In the genomic region with DNA sequence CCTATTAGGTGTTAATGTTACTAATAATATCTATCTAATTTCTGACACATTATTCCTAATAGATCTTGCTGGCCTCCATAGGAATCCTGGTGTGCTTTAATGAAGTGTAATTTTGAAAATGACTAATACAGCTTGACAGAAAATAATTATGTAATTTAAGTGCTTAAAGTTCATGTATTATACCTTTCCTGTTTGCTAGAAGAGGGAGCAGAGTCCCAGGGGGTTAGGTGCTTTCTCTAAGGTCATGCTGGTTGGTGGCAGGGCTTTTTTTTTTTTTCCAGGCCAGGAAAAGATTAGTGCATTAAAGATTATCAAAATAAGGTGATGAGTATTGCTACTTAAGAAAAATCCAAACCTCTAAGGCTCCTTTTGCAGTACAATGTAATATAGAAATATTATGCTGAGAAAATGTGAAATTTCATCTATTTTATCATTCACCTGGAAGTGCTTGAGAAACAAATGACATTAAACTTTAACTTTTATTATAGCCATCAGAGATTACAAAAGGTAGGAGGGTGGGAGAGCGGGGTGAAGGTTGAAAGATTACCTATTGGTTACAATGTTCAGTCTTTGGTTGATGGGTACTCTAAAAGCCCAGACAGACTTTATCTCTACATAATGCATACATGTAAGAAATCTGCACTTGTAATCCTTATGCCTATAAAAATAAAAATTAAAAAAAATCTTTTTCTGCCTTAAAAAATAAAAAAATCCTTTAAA, we compare ENCODE assay signal across 24 cellular contexts.
DNase-seq lines count a peak whose midpoint lies in the region; ATAC-seq, FAIRE-seq and TF ChIP-seq lines count a peak whose summit lies in the region.
"Had no signal": no experiment of that assay in that cellular context is flagged by ENCODE, and none has a peak within 500 bp of the region (broad histone marks: within the 10 kb centered on the region; RNA-seq: fewer than 3 reads in every experiment).

No MANE protein-coding gene starts in this region.

- H3K4me2 ChIP-seq in SU-DHL-6 (ENCODE audit: low read depth, low read length, poor library complexity, severe bottlenecking): peak overlapping the region; percentile 100

- no peaks in the 10 kb centered on the region for H3K79me2 ChIP-seq in SU-DHL-6 (ENCODE audit: insufficient read depth, low read length)

- no peak for TF ChIP-seq CTCF in activated CD8-positive, alpha-beta T cell treated with anti-CD3 and anti-CD28 coated beads for 36 hours (IDR thresholded peaks at IDR 0.05)
- TF ChIP-seq CTCF in SU-DHL-6 (IDR thresholded peaks at IDR 0.05; ENCODE audit: insufficient read depth, low read length, poor library complexity, severe bottlenecking): no peak
- TF ChIP-seq CTCF in right lobe of liver (IDR thresholded peaks at IDR 0.05): no peak

- H4K20me1 ChIP-seq in SU-DHL-6 (ENCODE audit: low read depth, low read length): no peaks in the 10 kb centered on the region

- ATAC-seq in activated CD8-positive, alpha-beta T cell treated with anti-CD3 and anti-CD28 coated beads for 36 hours: no peak
- ATAC-seq in activated CD8-positive, alpha-beta T cell treated with anti-CD3 and anti-CD28 coated beads, Interleukin-2, amount 10 ng/mL, durations not matched to agents 7 days and 5 days: no peak
- ATAC-seq in right lobe of liver: peak; percentile 54 to 72 (median 56)
- no peak for ATAC-seq in naive thymus-derived CD4-positive, alpha-beta T cell
- no peak for ATAC-seq in Right ventricle myocardium superior (ENCODE audit: poor library complexity)
- ATAC-seq: GM12878, SK-N-SH treated with all-trans-retinoic acid at 6 μM for 48 hours had no signal

- no peaks in the 10 kb centered on the region for H3K9me3 Mint-ChIP-seq in activated CD8-positive, alpha-beta T cell treated with anti-CD3 and anti-CD28 coated beads for 36 hours
- no peaks in the 10 kb centered on the region for H3K9me3 Mint-ChIP-seq in activated CD8-positive, alpha-beta T cell treated with anti-CD3 and anti-CD28 coated beads, Interleukin-2, amount 10 ng/mL, durations not matched to agents 7 days and 5 days (ENCODE audit: insufficient read depth)
- no peaks in the 10 kb centered on the region for H3K9me3 Mint-ChIP-seq in naive thymus-derived CD4-positive, alpha-beta T cell

- H3K27ac ChIP-seq in SU-DHL-6 (ENCODE audit: low read depth, low read length) (peak overlapping the region; percentile 99), right lobe of liver (peak overlapping the region in 1 of 3 donors; percentile 58)
- H3K27ac ChIP-seq in naive thymus-derived CD4-positive, alpha-beta T cell (ENCODE audit: low read depth, low read length): no peak overlapping the region
- H3K27ac ChIP-seq: HL-60, SJCRH30 had no signal

- H3K4me3 Mint-ChIP-seq in activated CD8-positive, alpha-beta T cell treated with anti-CD3 and anti-CD28 coated beads for 36 hours: no peak overlapping the region
- no peak overlapping the region for H3K4me3 Mint-ChIP-seq in activated CD8-positive, alpha-beta T cell treated with anti-CD3 and anti-CD28 coated beads, Interleukin-2, amount 10 ng/mL, durations not matched to agents 7 days and 5 days
- no peak overlapping the region for H3K4me3 Mint-ChIP-seq in naive thymus-derived CD4-positive, alpha-beta T cell

- H3K9me3 ChIP-seq in SU-DHL-6 (ENCODE audit: insufficient read depth, low read length) (no peaks in the 10 kb centered on the region), right lobe of liver (no peaks in the 10 kb centered on the region)
- H3K9me3 ChIP-seq in naive thymus-derived CD4-positive, alpha-beta T cell (ENCODE audit: control insufficient read depth in 2 of 3, low read length in 3 of 3): no peaks in the 10 kb centered on the region
- H3K9me3 ChIP-seq: SJCRH30 had no signal

- peaks cover 0 to 43% (median 5%) of the 10 kb centered on the region in 4 donors for H3K4me1 ChIP-seq in right lobe of liver
- H3K4me1 ChIP-seq in naive thymus-derived CD4-positive, alpha-beta T cell (ENCODE audit: control insufficient read depth in 2 of 2, insufficient read depth in 2 of 2, low read length in 2 of 2): no peaks in the 10 kb centered on the region
- H3K4me1 ChIP-seq: SJCRH30 had no signal

- peaks cover 67% of the 10 kb centered on the region for H3F3A ChIP-seq in SU-DHL-6 (ENCODE audit: insufficient read depth)

- no peaks in the 10 kb centered on the region for H3K36me3 Mint-ChIP-seq in activated CD8-positive, alpha-beta T cell treated with anti-CD3 and anti-CD28 coated beads for 36 hours (ENCODE audit: low read depth)
- no peaks in the 10 kb centered on the region for H3K36me3 Mint-ChIP-seq in activated CD8-positive, alpha-beta T cell treated with anti-CD3 and anti-CD28 coated beads, Interleukin-2, amount 10 ng/mL, durations not matched to agents 7 days and 5 days (ENCODE audit: low read depth)
- peaks cover 0 to 20% (median 0%) of the 10 kb centered on the region in 5 donors for H3K36me3 Mint-ChIP-seq in naive thymus-derived CD4-positive, alpha-beta T cell

- WGBS in right lobe of liver (ENCODE audit: insufficient coverage, low coverage, low lambda C conversion rate, missing lambda C conversion rate): 64% methylated on average over 1 of the region's 1 CpG

- H2AFZ ChIP-seq in SU-DHL-6 (ENCODE audit: low read depth, low read length, severe bottlenecking): no peak overlapping the region

- H3K36me3 ChIP-seq in SU-DHL-6 (ENCODE audit: low read length): no peaks in the 10 kb centered on the region
- no peaks in the 10 kb centered on the region for H3K36me3 ChIP-seq in right lobe of liver
- H3K36me3 ChIP-seq in naive thymus-derived CD4-positive, alpha-beta T cell (ENCODE audit: control insufficient read depth in 2 of 3, insufficient read depth in 3 of 3, low read length in 3 of 3): peaks cover 0 to 5% (median 0%) of the 10 kb centered on the region in 3 experiments
- H3K36me3 ChIP-seq: SJCRH30 had no signal

- H3K4me3 ChIP-seq in SU-DHL-6 (ENCODE audit: insufficient read depth, low read length, poor library complexity, severe bottlenecking) (no peak overlapping the region), right lobe of liver (no peak overlapping the region)
- H3K4me3 ChIP-seq in naive thymus-derived CD4-positive, alpha-beta T cell (ENCODE audit: low read length): no peak overlapping the region
- H3K4me3 ChIP-seq: GM12878, SJCRH30 had no signal

- no peaks in the 10 kb centered on the region for H3K27me3 Mint-ChIP-seq in activated CD8-positive, alpha-beta T cell treated with anti-CD3 and anti-CD28 coated beads for 36 hours
- H3K27me3 Mint-ChIP-seq in activated CD8-positive, alpha-beta T cell treated with anti-CD3 and anti-CD28 coated beads, Interleukin-2, amount 10 ng/mL, durations not matched to agents 7 days and 5 days (ENCODE audit: low read depth): no peaks in the 10 kb centered on the region
- no peaks in the 10 kb centered on the region for H3K27me3 Mint-ChIP-seq in naive thymus-derived CD4-positive, alpha-beta T cell

- H3K27me3 ChIP-seq in SU-DHL-6 (ENCODE audit: low read length): no peaks in the 10 kb centered on the region
- H3K27me3 ChIP-seq in right lobe of liver: no peaks in the 10 kb centered on the region
- no peaks in the 10 kb centered on the region for H3K27me3 ChIP-seq in naive thymus-derived CD4-positive, alpha-beta T cell (ENCODE audit: control insufficient read depth in 2 of 2, insufficient read depth in 2 of 2, low read length in 2 of 2)
- H3K27me3 ChIP-seq: SJCRH30 had no signal

- H3K9ac ChIP-seq in SU-DHL-6 (ENCODE audit: low read length): peak overlapping the region; percentile 47

- intact Hi-C loops in activated CD8-positive, alpha-beta T cell treated with anti-CD3 and anti-CD28 coated beads for 36 hours (cut with micrococcal nuclease): no loop called here
- intact Hi-C loops in right lobe of liver (cut with DNase I): no loop called here
- intact Hi-C loops in naive thymus-derived CD4-positive, alpha-beta T cell (cut with micrococcal nuclease): no loop called here
- intact Hi-C loops in Right ventricle myocardium superior (cut with DNase I): no loop called here

- H3K27ac Mint-ChIP-seq in activated CD8-positive, alpha-beta T cell treated with anti-CD3 and anti-CD28 coated beads for 36 hours: peak overlapping the region; percentile 34
- no peak overlapping the region for H3K27ac Mint-ChIP-seq in activated CD8-positive, alpha-beta T cell treated with anti-CD3 and anti-CD28 coated beads, Interleukin-2, amount 10 ng/mL, durations not matched to agents 7 days and 5 days
- peak overlapping the region in 1 of 9 donors; percentile 51 for H3K27ac Mint-ChIP-seq in naive thymus-derived CD4-positive, alpha-beta T cell

- DNase-seq in activated CD8-positive, alpha-beta T cell treated with anti-CD3 and anti-CD28 coated beads for 36 hours: no peak
- no peak for DNase-seq in activated CD8-positive, alpha-beta T cell treated with anti-CD3 and anti-CD28 coated beads, Interleukin-2, amount 10 ng/mL, durations not matched to agents 7 days and 5 days
- DNase-seq in right lobe of liver (no peak), Right ventricle myocardium superior (no peak), germinal center (ENCODE audit: low spot score) (no peak), H54 (ENCODE audit: insufficient read length, low spot score) (no peak)
- DNase-seq in naive thymus-derived CD4-positive, alpha-beta T cell: no peak
- DNase-seq: 8988T, ACHN, EL, GDM1, NCI-H1092 treated with DMSO at 0.1 percent for 48 hours, NCI-H1436, NCI-H187 treated with DMSO at 0.1 percent for 48 hours, NCI-H2171 treated with DMSO at 0.1 percent for 48 hours, NCI-H345, NCI-H524, NCI-H774, SJCRH30 had no signal

- TF ChIP-seq POLR2A in right lobe of liver (IDR thresholded peaks at IDR 0.05) (no peak), H54 (IDR thresholded peaks at IDR 0.05; ENCODE audit: low read depth, low read length) (no peak)

- POLR2A ChIA-PET in activated CD8-positive, alpha-beta T cell treated with anti-CD3 and anti-CD28 coated beads for 36 hours (lab: Charles Lee): no interaction called here
- POLR2A ChIA-PET in activated CD8-positive, alpha-beta T cell treated with anti-CD3 and anti-CD28 coated beads, Interleukin-2, amount 10 ng/mL, durations not matched to agents 7 days and 5 days (lab: Charles Lee): no interaction called here
- POLR2A ChIA-PET in naive thymus-derived CD4-positive, alpha-beta T cell (lab: Charles Lee): no interaction called here

- no peaks in the 10 kb centered on the region for H3K4me1 Mint-ChIP-seq in activated CD8-positive, alpha-beta T cell treated with anti-CD3 and anti-CD28 coated beads for 36 hours (ENCODE audit: low read depth)
- no peaks in the 10 kb centered on the region for H3K4me1 Mint-ChIP-seq in activated CD8-positive, alpha-beta T cell treated with anti-CD3 and anti-CD28 coated beads, Interleukin-2, amount 10 ng/mL, durations not matched to agents 7 days and 5 days (ENCODE audit: low read depth)
- H3K4me1 Mint-ChIP-seq in naive thymus-derived CD4-positive, alpha-beta T cell: no peaks in the 10 kb centered on the region

- FAIRE-seq in H54 (lab: Jason Lieb, UNC): no peak
- FAIRE-seq: GM12878, RCC 7860 had no signal

- CTCF ChIA-PET in activated CD8-positive, alpha-beta T cell treated with anti-CD3 and anti-CD28 coated beads for 36 hours (lab: Charles Lee): interaction anchor here (1.1 kb wide), 1 partner anchor 11 kb away, joined by 3 read pairs; no protein-coding TSS in a partner anchor
- CTCF ChIA-PET in activated CD8-positive, alpha-beta T cell treated with anti-CD3 and anti-CD28 coated beads, Interleukin-2, amount 10 ng/mL, durations not matched to agents 7 days and 5 days (lab: Charles Lee): no interaction called here
- CTCF ChIA-PET in naive thymus-derived CD4-positive, alpha-beta T cell (lab: Charles Lee): no interaction called here

- H3K9me2 ChIP-seq in SU-DHL-6 (replicated peaks; ENCODE audit: insufficient read depth, low read length): no peaks in the 10 kb centered on the region

Comparison
In these comparisons a context has a peak if more than half of its experiments do, and no peak if none do; other contexts are left out.
1. ATAC-seq: peak in right lobe of liver (4 of 4); none in activated CD8-positive, alpha-beta T cell treated with anti-CD3 and anti-CD28 coated beads for 36 hours (single experiment), activated CD8-positive, alpha-beta T cell treated with anti-CD3 and anti-CD28 coated beads, Interleukin-2, amount 10 ng/mL, durations not matched to agents 7 days and 5 days (single experiment), naive thymus-derived CD4-positive, alpha-beta T cell (single experiment) and Right ventricle myocardium superior (single experiment).